In genomic region chr2:237747189-237747588, GRCh38 we compare ENCODE assay signal across 15 cellular contexts. TPM values are rescaled to one million over a fixed set of nuclear protein-coding genes. Genes with fewer than 3 reads are reported as not detected.
DNase-seq lines count a peak whose midpoint lies in the region; ATAC-seq and TF ChIP-seq lines count a peak whose summit lies in the region.
"Had no signal": no experiment of that assay in that cellular context is flagged by ENCODE, and none has a peak within 500 bp of the region (broad histone marks: within the 10 kb centered on the region; RNA-seq: fewer than 3 reads in every experiment).

No MANE protein-coding gene starts in this region.

- H2AK5ac ChIP-seq in IMR-90 (ENCODE audit: low read depth, low read length): no peak overlapping the region

- no peak for DNase-seq in IMR-90
- DNase-seq in islet precursor cell: peak; percentile 14
- DNase-seq in MCF 10A (ENCODE audit: unreplicated experiment): no peak
- DNase-seq in inferior parietal cortex (ENCODE audit: extremely low spot score): no peak
- no peak for DNase-seq in HPDE6-E6E7 (ENCODE audit: extremely low spot score)
- DNase-seq: ACHN; BE2C; C1 segment of cervical spinal cord; Caco-2; CD4-positive, CD25-positive, alpha-beta regulatory T cell; GM23248 had no signal

- H3K14ac ChIP-seq in IMR-90 (replicated peaks; ENCODE audit: low read depth, low read length): no peak overlapping the region

- BruUV-seq in IMR-90 (replicated peaks; lab: Mats Ljungman, UMichigan) (no TSS peak), MCF 10A (replicated peaks; lab: Mats Ljungman, UMichigan) (no TSS peak)

- peaks cover 64% of the 10 kb centered on the region for H3K36me3 Mint-ChIP-seq in MCF 10A (ENCODE audit: insufficient read depth, unreplicated experiment)

- no peak overlapping the region for H2BK15ac ChIP-seq in IMR-90 (ENCODE audit: low read depth, low read length)

- peaks cover 20% of the 10 kb centered on the region for H3K9me1 ChIP-seq in IMR-90 (ENCODE audit: insufficient read depth, low read length)

- CTCF ChIA-PET in IMR-90 (lab: Yijun Ruan, JAX): interaction anchor here (3.9 kb wide), 1 partner anchor 75 kb away, joined by 56 read pairs; no protein-coding TSS in a partner anchor
- CTCF ChIA-PET in MCF 10A (lab: Yijun Ruan, JAX): interaction anchor here (0.6 to 11.1 kb wide), 6 partner anchors 28 to 234 kb away, joined by 3 to 206 read pairs (median 3); no protein-coding TSS in a partner anchor

- H4K5ac ChIP-seq in IMR-90 (ENCODE audit: low read depth, low read length): no peak overlapping the region

- no peak overlapping the region for H2BK5ac ChIP-seq in IMR-90 (ENCODE audit: low read depth, low read length, poor library complexity, severe bottlenecking)

- no peaks in the 10 kb centered on the region for H3K9me3 Mint-ChIP-seq in MCF 10A (ENCODE audit: unreplicated experiment)
- H3K9me3 Mint-ChIP-seq: CD4-positive, CD25-positive, alpha-beta regulatory T cell; IgD-negative memory B cell had no signal

- no peak overlapping the region for H3K18ac ChIP-seq in IMR-90 (ENCODE audit: low read depth, low read length)

- intact Hi-C loops in IMR-90 (cut with micrococcal nuclease): loop anchor here (5.0 to 10.0 kb wide), 2 partner anchors 60 to 652 kb away; no protein-coding TSS in a partner anchor
- intact Hi-C loops in MCF 10A (cut with micrococcal nuclease): no loop called here

- H3K4me1 Mint-ChIP-seq in MCF 10A (ENCODE audit: insufficient read depth, unreplicated experiment): peaks cover 18% of the 10 kb centered on the region

- no peak overlapping the region for H2AFZ ChIP-seq in IMR-90 (replicated peaks; ENCODE audit: low read length, poor library complexity)
- H2AFZ ChIP-seq: GM23248 had no signal

- H3K4me2 ChIP-seq in IMR-90 (ENCODE audit: low read depth, low read length): no peak overlapping the region

- no peak overlapping the region for H3K27ac Mint-ChIP-seq in MCF 10A (ENCODE audit: low read depth, unreplicated experiment)
- H3K27ac Mint-ChIP-seq: CD4-positive, CD25-positive, alpha-beta regulatory T cell had no signal

- no peaks in the 10 kb centered on the region for H3K27me3 Mint-ChIP-seq in MCF 10A (ENCODE audit: insufficient read depth, unreplicated experiment)
- H3K27me3 Mint-ChIP-seq: CD4-positive, CD25-positive, alpha-beta regulatory T cell; IgD-negative memory B cell had no signal

- no peak for TF ChIP-seq RAD21 in IMR-90 (IDR thresholded peaks at IDR 0.05; ENCODE audit: low read length)

- no peak overlapping the region for H3K23ac ChIP-seq in IMR-90 (ENCODE audit: low read depth, low read length)

- WGBS in IMR-90 (ENCODE audit: extremely low coverage in 2 of 2, insufficient read length in 1 of 2), 2 experiments: 92% methylated on average over 4 of the region's 9 CpGs; no CpG with 5 or more reads in 1 of the 2 experiments

- H3K4ac ChIP-seq in IMR-90 (ENCODE audit: low read depth, low read length): no peak overlapping the region

- no peak for ATAC-seq in IMR-90 (ENCODE audit: low read depth)

- H3K36me3 ChIP-seq in IMR-90 (ENCODE audit: control insufficient read depth, insufficient read depth, low read length): peaks cover 31% of the 10 kb centered on the region

- H2AK9ac ChIP-seq in IMR-90 (replicated peaks; ENCODE audit: low read depth, low read length, poor library complexity): peak overlapping the region; percentile 59

- H3K79me1 ChIP-seq in IMR-90 (ENCODE audit: low read depth in 1 of 2, low read length in 2 of 2): peaks cover 40 to 78% of the 10 kb centered on the region in 2 experiments

- H3K56ac ChIP-seq in IMR-90 (ENCODE audit: extremely low read depth, insufficient read depth, low read length): no peak overlapping the region

- H4K91ac ChIP-seq in IMR-90 (ENCODE audit: insufficient read depth, low read depth, low read length): no peak overlapping the region

- TF ChIP-seq POLR2A in IMR-90 (IDR thresholded peaks at IDR 0.05; ENCODE audit: low read depth, low read length): no peak

- no peak overlapping the region for H2BK20ac ChIP-seq in IMR-90 (ENCODE audit: low read depth, low read length)

- in situ Hi-C loops in IMR-90 (cut with MboI; ENCODE audit: low sequenced_read_pairs): loop anchor here (10.0 to 25.0 kb wide), 2 partner anchors 232 to 635 kb away; no protein-coding TSS in a partner anchor

- H3K4me1 ChIP-seq in IMR-90 (ENCODE audit: control insufficient read depth, insufficient read depth, low read length): peaks cover 14% of the 10 kb centered on the region
- H3K4me1 ChIP-seq: HAP-1 had no signal

- peaks cover 40% of the 10 kb centered on the region for H4K20me1 ChIP-seq in IMR-90 (ENCODE audit: insufficient read depth, low read length)

- no peaks in the 10 kb centered on the region for H3K27me3 ChIP-seq in IMR-90 (ENCODE audit: control insufficient read depth, insufficient read depth, low read length)
- H3K27me3 ChIP-seq: BE2C had no signal

- H3K9me3 ChIP-seq in IMR-90 (ENCODE audit: control insufficient read depth, insufficient read depth, low read length): no peaks in the 10 kb centered on the region
- H3K9me3 ChIP-seq: BE2C, Caco-2, HAP-1 had no signal

- H3K4me3 ChIP-seq in IMR-90 (ENCODE audit: insufficient read depth, low read depth, low read length): no peak overlapping the region
- H3K4me3 ChIP-seq: GM23248, HAP-1 had no signal

- no peak overlapping the region for H3K9ac ChIP-seq in IMR-90 (ENCODE audit: low read depth, low read length)
- H3K9ac ChIP-seq: GM23248 had no signal

- H3K27ac ChIP-seq in IMR-90 (ENCODE audit: insufficient read depth, low read length): no peak overlapping the region
- H3K27ac ChIP-seq in VCaP: peak overlapping the region; percentile 10; the same call in 1 of the 2 replicates
- H3K27ac ChIP-seq: GM23248, HL-60 had no signal

- H3K4me3 Mint-ChIP-seq in MCF 10A (ENCODE audit: unreplicated experiment): no peak overlapping the region
- H3K4me3 Mint-ChIP-seq: CD4-positive, CD25-positive, alpha-beta regulatory T cell; IgD-negative memory B cell had no signal

- POLR2A ChIA-PET in IMR-90 (lab: Charles Lee; ENCODE audit: unreplicated experiment) (no interaction called here), MCF 10A (lab: Yijun Ruan, JAX) (interaction anchor here (4.0 kb wide), 1 partner anchor 74 kb away, joined by 53 read pairs; no protein-coding TSS in a partner anchor)

- dilution Hi-C loops in IMR-90 (cut with HindIII; ENCODE audit: low sequenced_read_pairs, unreplicated experiment): no loop called here

- no peak overlapping the region for H2BK120ac ChIP-seq in IMR-90 (ENCODE audit: low read depth, low read length)

- no peak for TF ChIP-seq CTCF in IMR-90 (conservative IDR thresholded peaks at IDR 0.05; ENCODE audit: low read depth, low read length)
- no peak for TF ChIP-seq CTCF in VCaP (conservative IDR thresholded peaks at IDR 0.05)
- TF ChIP-seq CTCF in MCF 10A (IDR thresholded peaks at IDR 0.05; ENCODE audit: unreplicated experiment): no peak

- H4K8ac ChIP-seq in IMR-90 (ENCODE audit: low read depth in 2 of 2, low read length in 2 of 2): no peak overlapping the region

TF ChIP-seq in IMR-90, 13 proteins besides CTCF, POLR2A, EP300 and RAD21:
- no peak for TF ChIP-seq RCOR1 (IDR thresholded peaks at IDR 0.05; ENCODE audit: insufficient replicate concordance, low read length)
- TF ChIP-seq NFE2L2 (IDR thresholded peaks at IDR 0.05; ENCODE audit: low read depth, low read length): no peak
- TF ChIP-seq FOS (IDR thresholded peaks at IDR 0.05; ENCODE audit: low read depth, low read length): no peak
- TF ChIP-seq SMC3 (IDR thresholded peaks at IDR 0.05; ENCODE audit: low read depth, low read length): no peak
- TF ChIP-seq MAZ (IDR thresholded peaks at IDR 0.05; ENCODE audit: borderline replicate concordance, low read depth, low read length): no peak
- no peak for TF ChIP-seq BHLHE40 (IDR thresholded peaks at IDR 0.05; ENCODE audit: low read depth, low read length)
- TF ChIP-seq USF2 (IDR thresholded peaks at IDR 0.05; ENCODE audit: low read depth, low read length): no peak
- no peak for TF ChIP-seq MAFK (IDR thresholded peaks at IDR 0.05; ENCODE audit: low read depth, low read length)
- TF ChIP-seq MXI1 (IDR thresholded peaks at IDR 0.05; ENCODE audit: borderline replicate concordance, low read depth, low read length): no peak
- TF ChIP-seq CHD1 (IDR thresholded peaks at IDR 0.05; ENCODE audit: low read depth, low read length): no peak
- TF ChIP-seq ELK1 (IDR thresholded peaks at IDR 0.05; ENCODE audit: borderline replicate concordance, low read depth, low read length): no peak
- no peak for TF ChIP-seq CEBPB (IDR thresholded peaks at IDR 0.05; ENCODE audit: low read depth, low read length)
- no peak for TF ChIP-seq RFX5 (IDR thresholded peaks at IDR 0.05; ENCODE audit: low read depth, low read length)

RNA-seq across cellular contexts. Expression of gene RBM44, which starts 51.4 kb away (rescaled TPM):
- total RNA-seq in IMR-90 (2012; rRNA removed) (0.18 and 0.28 TPM in 2 replicates), MCF 10A (2022) (0.15 and 0.23 TPM in 2 replicates)
- polyA plus RNA-seq in IMR-90 (2012; rRNA removed): 0.14 TPM in 2 replicates
- not detected in 2 replicates for polyA plus RNA-seq in IMR-90 (2012; cell fraction: cytosol; rRNA removed)
- 0.04 and 0.73 TPM in 2 replicates for polyA plus RNA-seq in IMR-90 (2012; cell fraction: nucleus; rRNA removed; ENCODE audit: low replicate concordance)
- polyA plus RNA-seq: GM23248 had no signal
